ENCODE assay signal across 7 cellular contexts in genomic region chr2:54265081-54265480, GRCh38. TPM values are rescaled to one million over a fixed set of nuclear protein-coding genes. Genes with fewer than 3 reads are reported as not detected.
"Had no signal": no experiment of that assay in that cellular context is flagged by ENCODE, and none has a peak within 500 bp of the region (broad histone marks: within the 10 kb centered on the region; RNA-seq: fewer than 3 reads in every experiment).

No MANE protein-coding gene starts in this region.

RNA-seq across cellular contexts. Expression of gene TSPYL6, which starts 9.1 kb away (rescaled TPM):
- total RNA-seq: GM23248, GM23338, H1, H4, H7, H9, HFFc6 had no signal
- polyA plus RNA-seq: GM23248, GM23338, H1 had no signal
